34 cellular contexts compared by ENCODE assay signal in genomic region chr11:59719556-59719955, GRCh38. TPM values are rescaled to one million over a fixed set of nuclear protein-coding genes. Genes with fewer than 3 reads are reported as not detected.
"Had no signal": no experiment of that assay in that cellular context is flagged by ENCODE, and none has a peak within 500 bp of the region (broad histone marks: within the 10 kb centered on the region; RNA-seq: fewer than 3 reads in every experiment).

No MANE protein-coding gene starts in this region.

- DNase-seq: activated CD4-positive, alpha-beta memory T cell treated with anti-CD3 and anti-CD28 coated beads, Interleukin-2, amount 10 ng/mL, durations not matched to agents 7 days and 5 days; activated CD4-positive, alpha-beta T cell treated with anti-CD3 and anti-CD28 coated beads for 1 hour; activated CD4-positive, alpha-beta T cell treated with anti-CD3 and anti-CD28 coated beads for 36 hours; activated CD4-positive, alpha-beta T cell treated with anti-CD3 and anti-CD28 coated beads for 48 hours; activated CD4-positive, alpha-beta T cell treated with anti-CD3 and anti-CD28 coated beads, Interleukin-2, amount 10 ng/mL, durations not matched to agents 7 days and 5 days; activated CD4-positive, alpha-beta T cell treated with anti-CD3 and anti-CD28 coated beads, Interleukin-2, amount 50 U/mL, for 48 hours; activated CD4-positive, CD25-positive, alpha-beta regulatory T cell; activated CD8-positive, alpha-beta memory T cell treated with anti-CD3 and anti-CD28 coated beads for 24 hours; activated CD8-positive, alpha-beta memory T cell treated with anti-CD3 and anti-CD28 coated beads, Interleukin-2, amount 10 ng/mL, durations not matched to agents 7 days and 5 days; activated CD8-positive, alpha-beta memory T cell treated with anti-CD3 and anti-CD28 coated beads, Interleukin-2, amount 50 U/mL, for 48 hours; activated CD8-positive, alpha-beta T cell treated with anti-CD3 and anti-CD28 coated beads, Interleukin-2, amount 10 ng/mL, durations not matched to agents 7 days and 5 days; activated effector memory CD4-positive, alpha-beta T cell treated with Interleukin-2 at 50 U/mL for 16 hours; activated gamma-delta T cell; activated naive CD4-positive, alpha-beta T cell treated with anti-CD3 and anti-CD28 coated beads, Interleukin-2, amount 10 ng/mL, durations not matched to agents 7 days and 5 days; activated naive CD4-positive, alpha-beta T cell treated with Interleukin-2 at 50 U/mL for 16 hours; activated naive CD8-positive, alpha-beta T cell treated with anti-CD3 and anti-CD28 coated beads, Interleukin-2, amount 10 ng/mL, durations not matched to agents 7 days and 5 days; activated naive CD8-positive, alpha-beta T cell treated with anti-CD3 and anti-CD28 coated beads, Interleukin-2, amount 50 U/mL, for 24 hours; activated T-cell treated with anti-CD3 and anti-CD28 coated beads, Interleukin-2, amount 50 U/mL, for 24 hours; activated T-cell treated with anti-CD3 and anti-CD28 coated beads, Interleukin-2, amount 50 U/mL, for 48 hours; central memory CD4-positive, alpha-beta T cell; T-helper 1 cell; T-helper 2 cell; T-helper 9 cell had no signal

- H3K4me3 Mint-ChIP-seq: activated CD4-positive, alpha-beta memory T cell treated with anti-CD3 and anti-CD28 coated beads, Interleukin-2, amount 10 ng/mL, durations not matched to agents 7 days and 5 days; activated CD4-positive, alpha-beta T cell treated with anti-CD3 and anti-CD28 coated beads for 36 hours; activated CD4-positive, alpha-beta T cell treated with anti-CD3 and anti-CD28 coated beads, Interleukin-2, amount 10 ng/mL, durations not matched to agents 7 days and 5 days; activated CD8-positive, alpha-beta memory T cell treated with anti-CD3 and anti-CD28 coated beads, Interleukin-2, amount 10 ng/mL, durations not matched to agents 7 days and 5 days; activated CD8-positive, alpha-beta T cell treated with anti-CD3 and anti-CD28 coated beads, Interleukin-2, amount 10 ng/mL, durations not matched to agents 7 days and 5 days; activated naive CD4-positive, alpha-beta T cell treated with anti-CD3 and anti-CD28 coated beads, Interleukin-2, amount 10 ng/mL, durations not matched to agents 7 days and 5 days; activated naive CD4-positive, alpha-beta T cell treated with anti-CD3 and anti-CD28 coated beads, Interleukin-2, amount 50 U/mL, for 24 hours; activated naive CD8-positive, alpha-beta T cell; activated naive CD8-positive, alpha-beta T cell treated with anti-CD3 and anti-CD28 coated beads, Interleukin-2, amount 10 ng/mL, durations not matched to agents 7 days and 5 days; activated naive CD8-positive, alpha-beta T cell treated with anti-CD3 and anti-CD28 coated beads, Interleukin-2, amount 50 U/mL, for 24 hours; activated T-cell treated with anti-CD3 and anti-CD28 coated beads, Interleukin-2, amount 50 U/mL, for 24 hours; brain; T-helper 1 cell treated with Interleukin-12 subunit alpha and Interleukin-12 subunit beta and Interleukin-4 antibody, amounts not matched to agents 30 μg/mL and 1 μg/mL, for 36 hours; T-helper 2 cell treated with Interferon-gamma antibody and Interleukin-4, amounts not matched to agents 5 μg/mL and 100 μg/mL, for 36 hours had no signal

- H3K36me3 Mint-ChIP-seq: activated CD8-positive, alpha-beta memory T cell treated with anti-CD3 and anti-CD28 coated beads, Interleukin-2, amount 10 ng/mL, durations not matched to agents 7 days and 5 days; activated naive CD4-positive, alpha-beta T cell treated with anti-CD3 and anti-CD28 coated beads, Interleukin-2, amount 10 ng/mL, durations not matched to agents 7 days and 5 days; activated naive CD4-positive, alpha-beta T cell treated with anti-CD3 and anti-CD28 coated beads, Interleukin-2, amount 50 U/mL, for 24 hours; activated naive CD8-positive, alpha-beta T cell treated with anti-CD3 and anti-CD28 coated beads, Interleukin-2, amount 10 ng/mL, durations not matched to agents 7 days and 5 days; brain had no signal

- H3K27ac ChIP-seq: ascending aorta, cardiac muscle cell, VCaP had no signal

- H3K4me1 Mint-ChIP-seq: activated CD4-positive, alpha-beta memory T cell treated with anti-CD3 and anti-CD28 coated beads, Interleukin-2, amount 10 ng/mL, durations not matched to agents 7 days and 5 days; activated CD4-positive, alpha-beta T cell treated with anti-CD3 and anti-CD28 coated beads for 36 hours; activated CD4-positive, alpha-beta T cell treated with anti-CD3 and anti-CD28 coated beads, Interleukin-2, amount 10 ng/mL, durations not matched to agents 7 days and 5 days; activated CD8-positive, alpha-beta memory T cell treated with anti-CD3 and anti-CD28 coated beads, Interleukin-2, amount 10 ng/mL, durations not matched to agents 7 days and 5 days; activated naive CD4-positive, alpha-beta T cell treated with anti-CD3 and anti-CD28 coated beads, Interleukin-2, amount 10 ng/mL, durations not matched to agents 7 days and 5 days; activated naive CD4-positive, alpha-beta T cell treated with anti-CD3 and anti-CD28 coated beads, Interleukin-2, amount 50 U/mL, for 24 hours; activated naive CD8-positive, alpha-beta T cell treated with anti-CD3 and anti-CD28 coated beads, Interleukin-2, amount 10 ng/mL, durations not matched to agents 7 days and 5 days; activated naive CD8-positive, alpha-beta T cell treated with anti-CD3 and anti-CD28 coated beads, Interleukin-2, amount 50 U/mL, for 24 hours; brain had no signal

- H3K27ac Mint-ChIP-seq: activated CD4-positive, alpha-beta memory T cell treated with anti-CD3 and anti-CD28 coated beads, Interleukin-2, amount 10 ng/mL, durations not matched to agents 7 days and 5 days; activated CD4-positive, alpha-beta T cell treated with anti-CD3 and anti-CD28 coated beads for 36 hours; activated CD4-positive, alpha-beta T cell treated with anti-CD3 and anti-CD28 coated beads, Interleukin-2, amount 10 ng/mL, durations not matched to agents 7 days and 5 days; activated CD8-positive, alpha-beta memory T cell treated with anti-CD3 and anti-CD28 coated beads, Interleukin-2, amount 10 ng/mL, durations not matched to agents 7 days and 5 days; activated CD8-positive, alpha-beta T cell treated with anti-CD3 and anti-CD28 coated beads, Interleukin-2, amount 10 ng/mL, durations not matched to agents 7 days and 5 days; activated naive CD4-positive, alpha-beta T cell treated with anti-CD3 and anti-CD28 coated beads, Interleukin-2, amount 10 ng/mL, durations not matched to agents 7 days and 5 days; activated naive CD4-positive, alpha-beta T cell treated with anti-CD3 and anti-CD28 coated beads, Interleukin-2, amount 50 U/mL, for 24 hours; activated naive CD8-positive, alpha-beta T cell; activated naive CD8-positive, alpha-beta T cell treated with anti-CD3 and anti-CD28 coated beads, Interleukin-2, amount 10 ng/mL, durations not matched to agents 7 days and 5 days; activated naive CD8-positive, alpha-beta T cell treated with anti-CD3 and anti-CD28 coated beads, Interleukin-2, amount 50 U/mL, for 24 hours; activated T-cell treated with anti-CD3 and anti-CD28 coated beads, Interleukin-2, amount 50 U/mL, for 24 hours; activated T-helper 2 cell treated with anti-CD3 and anti-CD28 coated beads, Interferon-gamma antibody, Interleukin-2, Interleukin-4, amounts not matched to agents 10 μg/mL and 5 μg/mL and 100 μg/mL, durations not matched to agents 14 hours and 24 hours and 36 hours; brain; T-helper 1 cell treated with Interleukin-12 subunit alpha and Interleukin-12 subunit beta and Interleukin-4 antibody, amounts not matched to agents 30 μg/mL and 1 μg/mL, for 36 hours; T-helper 2 cell treated with Interferon-gamma antibody and Interleukin-4, amounts not matched to agents 5 μg/mL and 100 μg/mL, for 36 hours had no signal

- H3K9me3 Mint-ChIP-seq: activated CD4-positive, alpha-beta memory T cell treated with anti-CD3 and anti-CD28 coated beads, Interleukin-2, amount 10 ng/mL, durations not matched to agents 7 days and 5 days; activated CD4-positive, alpha-beta T cell treated with anti-CD3 and anti-CD28 coated beads, Interleukin-2, amount 10 ng/mL, durations not matched to agents 7 days and 5 days; activated naive CD4-positive, alpha-beta T cell treated with anti-CD3 and anti-CD28 coated beads, Interleukin-2, amount 10 ng/mL, durations not matched to agents 7 days and 5 days; activated naive CD4-positive, alpha-beta T cell treated with anti-CD3 and anti-CD28 coated beads, Interleukin-2, amount 50 U/mL, for 24 hours; activated naive CD8-positive, alpha-beta T cell treated with anti-CD3 and anti-CD28 coated beads, Interleukin-2, amount 10 ng/mL, durations not matched to agents 7 days and 5 days; activated naive CD8-positive, alpha-beta T cell treated with anti-CD3 and anti-CD28 coated beads, Interleukin-2, amount 50 U/mL, for 24 hours; activated T-cell treated with anti-CD3 and anti-CD28 coated beads, Interleukin-2, amount 50 U/mL, for 24 hours; activated T-helper 2 cell treated with anti-CD3 and anti-CD28 coated beads, Interferon-gamma antibody, Interleukin-2, Interleukin-4, amounts not matched to agents 10 μg/mL and 5 μg/mL and 100 μg/mL, durations not matched to agents 14 hours and 24 hours and 36 hours; brain; T-helper 1 cell treated with Interleukin-12 subunit alpha and Interleukin-12 subunit beta and Interleukin-4 antibody, amounts not matched to agents 30 μg/mL and 1 μg/mL, for 36 hours; T-helper 2 cell treated with Interferon-gamma antibody and Interleukin-4, amounts not matched to agents 5 μg/mL and 100 μg/mL, for 36 hours had no signal

- ATAC-seq: activated CD4-positive, alpha-beta T cell treated with anti-CD3 and anti-CD28 coated beads for 36 hours; activated CD4-positive, CD25-positive, alpha-beta regulatory T cell treated with anti-CD3 and anti-CD28 coated beads, Interleukin-2, amount 50 U/mL, for 24 hours; activated CD8-positive, alpha-beta memory T cell treated with anti-CD3 and anti-CD28 coated beads, Interleukin-2, amount 10 ng/mL, durations not matched to agents 7 days and 5 days; activated CD8-positive, alpha-beta T cell treated with anti-CD3 and anti-CD28 coated beads, Interleukin-2, amount 10 ng/mL, durations not matched to agents 7 days and 5 days; activated naive CD8-positive, alpha-beta T cell treated with anti-CD3 and anti-CD28 coated beads, Interleukin-2, amount 50 U/mL, for 24 hours had no signal

RNA-seq across cellular contexts. Expression of gene OR10V1, which starts 5.9 kb away (rescaled TPM):
- total RNA-seq: activated CD4-positive, alpha-beta memory T cell treated with anti-CD3 and anti-CD28 coated beads, Interleukin-2, amount 10 ng/mL, durations not matched to agents 7 days and 5 days; activated CD4-positive, alpha-beta T cell treated with anti-CD3 and anti-CD28 coated beads for 36 hours; activated CD4-positive, alpha-beta T cell treated with anti-CD3 and anti-CD28 coated beads, Interleukin-2, amount 10 ng/mL, durations not matched to agents 7 days and 5 days; activated CD8-positive, alpha-beta memory T cell treated with anti-CD3 and anti-CD28 coated beads, Interleukin-2, amount 10 ng/mL, durations not matched to agents 7 days and 5 days; activated CD8-positive, alpha-beta T cell treated with anti-CD3 and anti-CD28 coated beads, Interleukin-2, amount 10 ng/mL, durations not matched to agents 7 days and 5 days; activated naive CD8-positive, alpha-beta T cell treated with anti-CD3 and anti-CD28 coated beads, Interleukin-2, amount 10 ng/mL, durations not matched to agents 7 days and 5 days; activated T-helper 2 cell treated with anti-CD3 and anti-CD28 coated beads, Interferon-gamma antibody, Interleukin-2, Interleukin-4, amounts not matched to agents 10 μg/mL and 5 μg/mL and 100 μg/mL, durations not matched to agents 14 hours and 24 hours and 36 hours; ascending aorta; bronchial epithelial cell; cardiac muscle cell had no signal
